Comparison of ENCODE assay signal across 7 cellular contexts in the genomic region with DNA sequence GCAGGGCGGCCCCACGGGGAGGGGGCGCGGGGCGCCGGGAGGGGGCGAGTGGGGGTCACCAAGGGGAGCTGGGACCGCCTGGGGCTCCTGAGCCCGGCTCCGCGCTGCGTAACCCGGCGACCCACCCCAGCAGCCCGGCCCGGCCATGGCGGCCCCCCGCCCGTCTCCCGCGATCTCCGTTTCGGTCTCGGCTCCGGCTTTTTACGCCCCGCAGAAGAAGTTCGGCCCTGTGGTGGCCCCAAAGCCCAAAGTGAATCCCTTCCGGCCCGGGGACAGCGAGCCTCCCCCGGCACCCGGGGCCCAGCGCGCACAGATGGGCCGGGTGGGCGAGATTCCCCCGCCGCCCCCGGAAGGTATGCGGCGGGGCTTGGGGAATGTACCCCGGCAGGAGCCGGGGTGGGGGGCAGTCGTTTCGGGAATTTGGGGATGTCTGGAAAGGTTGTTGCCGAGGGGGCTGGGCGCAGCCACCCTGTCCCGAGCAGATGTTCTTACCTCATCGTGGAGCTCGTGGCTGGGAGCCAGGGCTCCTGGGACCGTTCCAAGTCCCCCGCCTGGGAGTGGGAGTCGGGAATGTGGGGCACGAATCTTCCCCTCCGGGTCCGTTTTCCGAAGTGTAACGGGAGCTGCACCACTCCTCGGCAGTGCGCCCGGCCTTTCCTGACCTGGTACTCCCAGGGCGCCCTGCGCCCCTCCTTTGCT. TPM values are rescaled to one million over a fixed set of nuclear protein-coding genes. Genes with fewer than 3 reads are reported as not detected.
DNase-seq lines count a peak whose midpoint lies in the region; ATAC-seq and TF ChIP-seq lines count a peak whose summit lies in the region.

No MANE protein-coding gene starts in this region.

- DNase-seq in H7 (peak; percentile 72), LNCaP clone FGC (ENCODE audit: low read depth) (no peak), ascending aorta (ENCODE audit: low spot score in 2 of 2) (peak in 1 of 2 donors; percentile 89), gastrocnemius medialis (peak; percentile 37 to 74), MV-4-11 (lab: John Stamatoyannopoulos, UW) (no peak)

- TF ChIP-seq POLR2A in gastrocnemius medialis (IDR thresholded peaks at IDR 0.05), result no peak

- peak; percentile 24 for ATAC-seq in GM18498 (IDR thresholded peaks at IDR 0.05; ENCODE audit: unreplicated experiment)
- ATAC-seq in gastrocnemius medialis, result peak; percentile 12 to 22

- H3K4me3 ChIP-seq in H7 (ENCODE audit: insufficient read depth, low read depth, low read length) (peak overlapping the region; percentile 90), LNCaP clone FGC (ENCODE audit: low read depth, low read length) (peak overlapping the region; percentile 86), ascending aorta (peak overlapping the region; percentile 89 to 97), iPS-18c (ENCODE audit: insufficient read depth, low read depth, low read length) (peak overlapping the region; percentile 91), gastrocnemius medialis (peak overlapping the region; percentile 78 to 99 (median 86))

- H3K9me3 ChIP-seq in ascending aorta, result no peaks in the 10 kb centered on the region
- peaks cover 2% of the 10 kb centered on the region for H3K9me3 ChIP-seq in iPS-18c (ENCODE audit: control insufficient read depth, insufficient read depth, low read length)
- H3K9me3 ChIP-seq in gastrocnemius medialis, result no peaks in the 10 kb centered on the region

- in situ Hi-C loops in gastrocnemius medialis (cut with MboI; ENCODE audit: low sequenced_read_pairs in 4 of 4), result no loop called here

- TF ChIP-seq CTCF in LNCaP clone FGC (IDR thresholded peaks at IDR 0.05; ENCODE audit: control insufficient read depth, extremely low read depth, insufficient read depth) (no peak), ascending aorta (IDR thresholded peaks at IDR 0.05) (no peak), gastrocnemius medialis (IDR thresholded peaks at IDR 0.05 in 4 of 5, conservative IDR thresholded peaks at IDR 0.05 in 1 of 5) (no peak)

- no peaks in the 10 kb centered on the region for H3K27me3 ChIP-seq in H7 (ENCODE audit: control insufficient read depth, insufficient read depth, low read length)
- no peaks in the 10 kb centered on the region for H3K27me3 ChIP-seq in ascending aorta
- H3K27me3 ChIP-seq in gastrocnemius medialis, result no peaks in the 10 kb centered on the region

- H3K36me3 ChIP-seq in H7 (replicated peaks; ENCODE audit: control insufficient read depth, insufficient read depth, low read length) (peaks cover 28% of the 10 kb centered on the region), ascending aorta (peaks cover 7 to 26% of the 10 kb centered on the region in 2 donors), gastrocnemius medialis (no peaks in the 10 kb centered on the region)

- intact Hi-C loops in ascending aorta (cut with DNase I) (loop anchor here (2.0 to 10.0 kb wide), 2 partner anchors 521 to 527 kb away; a partner anchor contains a TSS), gastrocnemius medialis (cut with DNase I; ENCODE audit: low total_unique reads) (loop anchor here (2.0 to 10.0 kb wide), 6 partner anchors 33 to 523 kb away; a partner anchor contains a TSS)

- H3K27ac ChIP-seq in ascending aorta (peak overlapping the region; percentile 97 to 99), gastrocnemius medialis (peak overlapping the region; percentile 92 to 100 (median 98))

- H3K4me1 ChIP-seq in ascending aorta (peaks cover 10 to 37% of the 10 kb centered on the region in 2 donors), gastrocnemius medialis (peaks cover 51 to 57% of the 10 kb centered on the region in 2 donors)

RNA-seq across cellular contexts. Expression of a gene that starts 0.4 kb away (rescaled TPM):
- total RNA-seq in H7 (2014; rRNA removed; shearing (Covaris generic)), result 84.6 and 97.1 TPM in 2 replicates
- total RNA-seq in ascending aorta, result 320 TPM
- 10 to 100 TPM; 27.1 to 81.8 (median 43.2) TPM for total RNA-seq in gastrocnemius medialis

RNA-seq across cellular contexts. Expression of a gene that starts 19.1 kb away (rescaled TPM):
- total RNA-seq in H7 (2014; rRNA removed; shearing (Covaris generic)), result 11.9 and 16.9 TPM in 2 replicates
- total RNA-seq in ascending aorta (0.53 TPM), gastrocnemius medialis (1 to 10 TPM in 1 of 4 donors, under 1 TPM in 2, not detected in 1; 0.33 to 1.2 (median 0.38) TPM)

RNA-seq across cellular contexts. Expression of a gene that starts 27.1 kb away (rescaled TPM):
- total RNA-seq in H7 (2014; rRNA removed; shearing (Covaris generic)), result 176 and 189 TPM in 2 replicates
- not detected for total RNA-seq in ascending aorta
- not detected for total RNA-seq in gastrocnemius medialis

Comparison
In these comparisons a context has a peak if more than half of its experiments do, and no peak if none do; other contexts are left out.
1. DNase-seq: peak in H7 (single experiment) and gastrocnemius medialis (2 of 2); none in LNCaP clone FGC (single experiment) and MV-4-11 (single experiment).
2. RNA of a gene that starts 27.1 kb away (total RNA-seq): 176 to 189 TPM in H7; not detected in gastrocnemius medialis and not detected in ascending aorta (single experiment); every median in the first group is over 100 times any median in the second.
3. Peak in every context shown above with its lines, with median percentiles within 50 percentile points of each other: H3K4me3 ChIP-seq.